In genomic region chr21:42059721-42060120, GRCh38 we compare ENCODE assay signal across 34 cellular contexts. TPM values are rescaled to one million over a fixed set of nuclear protein-coding genes. Genes with fewer than 3 reads are reported as not detected.
DNase-seq lines count a peak whose midpoint lies in the region; ATAC-seq, FAIRE-seq and TF ChIP-seq lines count a peak whose summit lies in the region.
"Had no signal": no experiment of that assay in that cellular context is flagged by ENCODE, and none has a peak within 500 bp of the region (broad histone marks: within the 10 kb centered on the region; RNA-seq: fewer than 3 reads in every experiment).

No MANE protein-coding gene starts in this region.

- H3K4me2 ChIP-seq in H1 (ENCODE audit: insufficient read depth in 1 of 2, low read depth in 2 of 2, low read length in 2 of 2) = no peak overlapping the region
- H3K4me2 ChIP-seq: KMS-11, PC-9 had no signal

- no peaks in the 10 kb centered on the region for H3K79me2 ChIP-seq in H1 (ENCODE audit: control insufficient read depth in 1 of 2, insufficient read depth in 2 of 2, low read length in 2 of 2)

- H3K18ac ChIP-seq in H1 (ENCODE audit: extremely low read depth, low read length) = no peak overlapping the region

- POLR2A ChIA-PET in activated CD4-positive, alpha-beta memory T cell treated with anti-CD3 and anti-CD28 coated beads for 36 hours (lab: Charles Lee) = no interaction called here
- POLR2A ChIA-PET in activated CD4-positive, alpha-beta memory T cell treated with anti-CD3 and anti-CD28 coated beads, Interleukin-2, amount 10 ng/mL, durations not matched to agents 7 days and 5 days (lab: Charles Lee) = interaction anchor here (5.0 kb wide), 1 partner anchor 50 kb away, joined by 28 read pairs; the partner anchor contains the start of gene ZBTB21
- POLR2A ChIA-PET in Caco-2 (lab: Charles Lee) = no interaction called here
- POLR2A ChIA-PET in H1 (lab: Charles Lee; ENCODE audit: partially characterized antibody) = no interaction called here

- no peak overlapping the region for H3K23ac ChIP-seq in H1 (ENCODE audit: insufficient read length)

- no peak for TF ChIP-seq POLR2A in H1 (IDR thresholded peaks at IDR 0.05; ENCODE audit: control extremely low read depth in 1 of 2, low read depth in 2 of 2, low read length in 2 of 2)

- H3K27ac Mint-ChIP-seq in activated CD4-positive, alpha-beta memory T cell treated with anti-CD3 and anti-CD28 coated beads for 36 hours = peak overlapping the region; percentile 18
- no peak overlapping the region for H3K27ac Mint-ChIP-seq in activated CD4-positive, alpha-beta memory T cell treated with anti-CD3 and anti-CD28 coated beads, Interleukin-2, amount 10 ng/mL, durations not matched to agents 7 days and 5 days
- H3K27ac Mint-ChIP-seq in Caco-2 (ENCODE audit: unreplicated experiment) (peak overlapping the region; percentile 51), progenitor cell of endocrine pancreas (peak overlapping the region; percentile 47)
- H3K27ac Mint-ChIP-seq in stimulated activated naive CD8-positive, alpha-beta T cell treated with anti-CD3 and anti-CD28 coated beads, Interleukin-15, amount 100 ng/mL, for 72 hours = no peak overlapping the region
- H3K27ac Mint-ChIP-seq: memory B cell had no signal

- no peak overlapping the region for H3K4ac ChIP-seq in H1 (replicated peaks; ENCODE audit: insufficient read length, low read depth, low read length)

- H2BK20ac ChIP-seq in H1 (ENCODE audit: low read length) = 0 out of 2 replicates have a peak overlapping the region, but pooled peaks have one; percentile 61

- no peaks in the 10 kb centered on the region for H3K36me3 Mint-ChIP-seq in activated CD4-positive, alpha-beta memory T cell treated with anti-CD3 and anti-CD28 coated beads for 36 hours
- no peaks in the 10 kb centered on the region for H3K36me3 Mint-ChIP-seq in activated CD4-positive, alpha-beta memory T cell treated with anti-CD3 and anti-CD28 coated beads, Interleukin-2, amount 10 ng/mL, durations not matched to agents 7 days and 5 days (ENCODE audit: low read depth)
- H3K36me3 Mint-ChIP-seq in Caco-2 (ENCODE audit: insufficient read depth, unreplicated experiment) (peaks cover 9% of the 10 kb centered on the region), progenitor cell of endocrine pancreas (ENCODE audit: insufficient read depth) (peaks cover 2% of the 10 kb centered on the region)
- H3K36me3 Mint-ChIP-seq: memory B cell had no signal

- H3K27ac ChIP-seq in H1 (ENCODE audit: low read depth, low read length) = no peak overlapping the region
- H3K27ac ChIP-seq: HL-60, KMS-11, left lung, neutrophil, PC-9, sigmoid colon had no signal

- no peak for DNase-seq in activated CD4-positive, alpha-beta memory T cell treated with anti-CD3 and anti-CD28 coated beads for 36 hours
- no peak for DNase-seq in activated CD4-positive, alpha-beta memory T cell treated with anti-CD3 and anti-CD28 coated beads, Interleukin-2, amount 10 ng/mL, durations not matched to agents 7 days and 5 days
- DNase-seq in Caco-2 = no peak
- DNase-seq in H1 (ENCODE audit: low read depth in 1 of 2, low spot score in 2 of 2) = no peak
- DNase-seq in progenitor cell of endocrine pancreas (ENCODE audit: low spot score, unreplicated experiment) = no peak
- DNase-seq in NCI-H69 (lab: John Stamatoyannopoulos, UW) = no peak
- DNase-seq in stimulated activated naive CD8-positive, alpha-beta T cell treated with anti-CD3 and anti-CD28 coated beads, Interleukin-15, amount 100 ng/mL, for 72 hours = no peak
- DNase-seq: 8988T; activated gamma-delta T cell treated with Interleukin-2 at 50 U/mL for 16 hours; activated T-cell treated with anti-CD3 and anti-CD28 coated beads, Interleukin-2, amount 50 U/mL, for 4 hours; central memory CD4-positive, alpha-beta T cell; dermis blood vessel endothelial cell; DMS153; glutamatergic neuron; left lung; NCI-H1417 treated with DMSO at 0.1 percent for 48 hours; NCI-H2081; NCI-H526; PC-9; sigmoid colon; stimulated activated CD4-positive, alpha-beta T cell treated with anti-CD3 and anti-CD28 coated beads, Interleukin-4, amount 100 ng/mL, for 4 hours; T-helper 17 cell; trophoblast cell had no signal

- no TSS peak for BruUV-seq in Caco-2 (replicated peaks; lab: Mats Ljungman, UMichigan)

- H3K79me1 ChIP-seq in H1 (ENCODE audit: low read depth, low read length) = no peaks in the 10 kb centered on the region

- TF ChIP-seq RAD21 in H1 (IDR thresholded peaks at IDR 0.05 in 1 of 2, conservative IDR thresholded peaks at IDR 0.05 in 1 of 2; ENCODE audit: low read depth in 2 of 2, low read length in 2 of 2) = no peak

- no peaks in the 10 kb centered on the region for H3K27me3 ChIP-seq in Caco-2 (replicated peaks; ENCODE audit: control insufficient read depth, insufficient read depth, low read length)
- peaks cover 0 to 2% (median 0%) of the 10 kb centered on the region in 4 experiments; a peak in 1 of 7 replicates for H3K27me3 ChIP-seq in H1 (replicated peaks in 1 of 4; ENCODE audit: control insufficient read depth in 3 of 4, extremely low read depth in 1 of 4, insufficient read depth in 3 of 4, low read length in 3 of 4)
- H3K27me3 ChIP-seq: sigmoid colon had no signal

- H4K91ac ChIP-seq in H1 (replicated peaks; ENCODE audit: insufficient read length, low read length) = no peak overlapping the region

- H2AK5ac ChIP-seq in H1 (ENCODE audit: low read depth, low read length) = no peak overlapping the region

- H3K23me2 ChIP-seq in H1 (ENCODE audit: low read depth, low read length) = no peaks in the 10 kb centered on the region

- H3K4me3 ChIP-seq in Caco-2 (ENCODE audit: low read depth, low read length) = no peak overlapping the region
- H3K4me3 ChIP-seq in H1 (ENCODE audit: extremely low read depth in 1 of 4, insufficient read depth in 2 of 4, low read depth in 3 of 4, low read length in 4 of 4) = no peak overlapping the region
- H3K4me3 ChIP-seq: left lung, PC-9, prostate gland, sigmoid colon had no signal

- peaks cover 52% of the 10 kb centered on the region for H3K4me1 ChIP-seq in Caco-2
- H3K4me1 ChIP-seq in H1 (replicated peaks in 1 of 4; ENCODE audit: control insufficient read depth in 3 of 4, insufficient read depth in 4 of 4, low read length in 3 of 4) = peaks cover 0 to 24% (median 15%) of the 10 kb centered on the region in 4 experiments; a peak in 5 of 7 replicates

- no peak overlapping the region for H2BK120ac ChIP-seq in H1 (replicated peaks; ENCODE audit: low read depth, low read length)

- H3K4me3 Mint-ChIP-seq in activated CD4-positive, alpha-beta memory T cell treated with anti-CD3 and anti-CD28 coated beads for 36 hours = no peak overlapping the region
- no peak overlapping the region for H3K4me3 Mint-ChIP-seq in activated CD4-positive, alpha-beta memory T cell treated with anti-CD3 and anti-CD28 coated beads, Interleukin-2, amount 10 ng/mL, durations not matched to agents 7 days and 5 days
- H3K4me3 Mint-ChIP-seq in Caco-2 (ENCODE audit: unreplicated experiment) = no peak overlapping the region
- no peak overlapping the region for H3K4me3 Mint-ChIP-seq in progenitor cell of endocrine pancreas (ENCODE audit: low read depth)
- H3K4me3 Mint-ChIP-seq in stimulated activated naive CD8-positive, alpha-beta T cell treated with anti-CD3 and anti-CD28 coated beads, Interleukin-15, amount 100 ng/mL, for 72 hours = no peak overlapping the region
- H3K4me3 Mint-ChIP-seq: activated T-cell treated with anti-CD3 and anti-CD28 coated beads, Interleukin-2, amount 50 U/mL, for 4 hours; memory B cell; T-helper 17 cell had no signal

- H4K5ac ChIP-seq in H1 (ENCODE audit: insufficient read length, low read depth, low read length) = no peak overlapping the region

- no peak overlapping the region for H2BK15ac ChIP-seq in H1 (ENCODE audit: low read length)

- no peak for ATAC-seq in HG03469 (IDR thresholded peaks at IDR 0.05; ENCODE audit: unreplicated experiment)
- ATAC-seq in stimulated activated naive CD8-positive, alpha-beta T cell treated with anti-CD3 and anti-CD28 coated beads, Interleukin-15, amount 100 ng/mL, for 72 hours = no peak
- ATAC-seq: activated T-cell treated with anti-CD3 and anti-CD28 coated beads, Interleukin-2, amount 50 U/mL, for 4 hours; esophagus mucosa; left lung; SK-N-SH treated with all-trans-retinoic acid at 6 μM for 48 hours; T-helper 17 cell had no signal

- no peaks in the 10 kb centered on the region for H3K36me3 ChIP-seq in Caco-2 (ENCODE audit: control insufficient read depth, insufficient read depth, low read length)
- no peaks in the 10 kb centered on the region for H3K36me3 ChIP-seq in H1 (ENCODE audit: control insufficient read depth in 2 of 4, insufficient read depth in 4 of 4, low read length in 3 of 4)
- H3K36me3 ChIP-seq: left lung, neutrophil, prostate gland, sigmoid colon had no signal

- H2BK12ac ChIP-seq in H1 (ENCODE audit: low read depth, low read length) = 0 out of 2 replicates have a peak overlapping the region, but pooled peaks have one; percentile 17

- H3K9me3 Mint-ChIP-seq in activated CD4-positive, alpha-beta memory T cell treated with anti-CD3 and anti-CD28 coated beads for 36 hours = no peaks in the 10 kb centered on the region
- no peaks in the 10 kb centered on the region for H3K9me3 Mint-ChIP-seq in activated CD4-positive, alpha-beta memory T cell treated with anti-CD3 and anti-CD28 coated beads, Interleukin-2, amount 10 ng/mL, durations not matched to agents 7 days and 5 days
- H3K9me3 Mint-ChIP-seq in Caco-2 (ENCODE audit: unreplicated experiment) = no peaks in the 10 kb centered on the region
- no peaks in the 10 kb centered on the region for H3K9me3 Mint-ChIP-seq in progenitor cell of endocrine pancreas (ENCODE audit: low read depth)
- no peaks in the 10 kb centered on the region for H3K9me3 Mint-ChIP-seq in stimulated activated naive CD8-positive, alpha-beta T cell treated with anti-CD3 and anti-CD28 coated beads, Interleukin-15, amount 100 ng/mL, for 72 hours
- H3K9me3 Mint-ChIP-seq: activated T-cell treated with anti-CD3 and anti-CD28 coated beads, Interleukin-2, amount 50 U/mL, for 4 hours; memory B cell had no signal

- H2AFZ ChIP-seq in H1 (ENCODE audit: low read length) = no peak overlapping the region
- H2AFZ ChIP-seq: PC-9 had no signal

- H3K9ac ChIP-seq in H1 (replicated peaks in 1 of 4; ENCODE audit: extremely low read depth in 1 of 4, low read depth in 3 of 4, low read length in 3 of 4) = no peak overlapping the region
- H3K9ac ChIP-seq: KMS-11 had no signal

- intact Hi-C loops in activated CD4-positive, alpha-beta memory T cell treated with anti-CD3 and anti-CD28 coated beads for 36 hours (cut with micrococcal nuclease) = loop anchor here (5.0 kb wide), 1 partner anchor 178 kb away; no protein-coding TSS in a partner anchor
- intact Hi-C loops in Caco-2 (cut with micrococcal nuclease; ENCODE audit: unreplicated experiment) = no loop called here

- H3K9me3 ChIP-seq in Caco-2 (no peaks in the 10 kb centered on the region), H1 (ENCODE audit: insufficient read depth in 2 of 2, low read depth in 1 of 2, low read length in 1 of 2) (no peaks in the 10 kb centered on the region)
- H3K9me3 ChIP-seq: left lung, neutrophil, prostate gland, sigmoid colon had no signal

- TF ChIP-seq CTCF in Caco-2 (IDR thresholded peaks at IDR 0.05; ENCODE audit: insufficient read depth in 1 of 2, low read depth in 1 of 2, low read length in 1 of 2, severe bottlenecking in 1 of 2, unreplicated experiment in 1 of 2) = no peak
- no peak for TF ChIP-seq CTCF in H1 (IDR thresholded peaks at IDR 0.05; ENCODE audit: control extremely low read depth in 1 of 3, insufficient read depth in 1 of 3, low read depth in 1 of 3, low read length in 3 of 3)
- TF ChIP-seq CTCF in progenitor cell of endocrine pancreas (IDR thresholded peaks at IDR 0.05; ENCODE audit: unreplicated experiment) = no peak

- no peak overlapping the region for H2BK5ac ChIP-seq in H1 (ENCODE audit: low read depth, low read length)

- H3K4me1 Mint-ChIP-seq in activated CD4-positive, alpha-beta memory T cell treated with anti-CD3 and anti-CD28 coated beads for 36 hours (ENCODE audit: low read depth) = peaks cover 38% of the 10 kb centered on the region
- H3K4me1 Mint-ChIP-seq in activated CD4-positive, alpha-beta memory T cell treated with anti-CD3 and anti-CD28 coated beads, Interleukin-2, amount 10 ng/mL, durations not matched to agents 7 days and 5 days = peaks cover 41% of the 10 kb centered on the region
- H3K4me1 Mint-ChIP-seq in Caco-2 (ENCODE audit: low read depth, unreplicated experiment) (peaks cover 27% of the 10 kb centered on the region), progenitor cell of endocrine pancreas (ENCODE audit: low read depth) (peaks cover 55% of the 10 kb centered on the region)
- peaks cover 62% of the 10 kb centered on the region for H3K4me1 Mint-ChIP-seq in stimulated activated naive CD8-positive, alpha-beta T cell treated with anti-CD3 and anti-CD28 coated beads, Interleukin-15, amount 100 ng/mL, for 72 hours

- no peak for TF ChIP-seq EP300 in H1 (IDR thresholded peaks at IDR 0.05; ENCODE audit: borderline replicate concordance in 1 of 2, low read depth in 2 of 2, low read length in 2 of 2)

- no peaks in the 10 kb centered on the region for H3K27me3 Mint-ChIP-seq in activated CD4-positive, alpha-beta memory T cell treated with anti-CD3 and anti-CD28 coated beads for 36 hours
- H3K27me3 Mint-ChIP-seq in activated CD4-positive, alpha-beta memory T cell treated with anti-CD3 and anti-CD28 coated beads, Interleukin-2, amount 10 ng/mL, durations not matched to agents 7 days and 5 days = peaks cover 6% of the 10 kb centered on the region
- H3K27me3 Mint-ChIP-seq in Caco-2 (ENCODE audit: insufficient read depth, unreplicated experiment) = no peaks in the 10 kb centered on the region
- H3K27me3 Mint-ChIP-seq in progenitor cell of endocrine pancreas = no peaks in the 10 kb centered on the region
- no peaks in the 10 kb centered on the region for H3K27me3 Mint-ChIP-seq in stimulated activated naive CD8-positive, alpha-beta T cell treated with anti-CD3 and anti-CD28 coated beads, Interleukin-15, amount 100 ng/mL, for 72 hours
- H3K27me3 Mint-ChIP-seq: memory B cell, T-helper 17 cell had no signal

- H3K56ac ChIP-seq in H1 (replicated peaks; ENCODE audit: insufficient read length, low read depth, low read length) = no peak overlapping the region

- no peak for FAIRE-seq in H1 (lab: Jason Lieb, UNC)
- FAIRE-seq: H54 had no signal

- no peak overlapping the region for H4K8ac ChIP-seq in H1 (ENCODE audit: extremely low read depth, insufficient read depth, low read length)

- CTCF ChIA-PET in activated CD4-positive, alpha-beta memory T cell treated with anti-CD3 and anti-CD28 coated beads for 36 hours (lab: Charles Lee) = no interaction called here
- CTCF ChIA-PET in activated CD4-positive, alpha-beta memory T cell treated with anti-CD3 and anti-CD28 coated beads, Interleukin-2, amount 10 ng/mL, durations not matched to agents 7 days and 5 days (lab: Charles Lee) = no interaction called here
- CTCF ChIA-PET in Caco-2 (lab: Charles Lee) = no interaction called here
- CTCF ChIA-PET in H1 (lab: Charles Lee; ENCODE audit: partially characterized antibody) = interaction anchor here (0.5 to 1.3 kb wide), 2 partner anchors 57 to 242 kb away, joined by 3 read pairs; no protein-coding TSS in a partner anchor

- H4K20me1 ChIP-seq in H1 (replicated peaks in 1 of 2; ENCODE audit: control insufficient read depth in 1 of 2, insufficient read depth in 2 of 2, low read length in 2 of 2) = no peaks in the 10 kb centered on the region

- no peak overlapping the region for H3K14ac ChIP-seq in H1 (ENCODE audit: insufficient read length)

- 91% methylated on average over 9 of the region's 10 CpGs; no CpG with 5 or more reads in 1 of the 2 experiments for WGBS in H1 (ENCODE audit: extremely low coverage in 1 of 2, insufficient coverage in 1 of 2, insufficient read length in 1 of 2, insufficient replicate concordance in 2 of 2, low coverage in 1 of 2, low lambda C conversion rate in 2 of 2, missing lambda C conversion rate in 1 of 2), 2 experiments

RNA-seq across cellular contexts. Expression of gene UMODL1, which starts 11.4 kb away (rescaled TPM):
- not detected for total RNA-seq in activated CD4-positive, alpha-beta memory T cell treated with anti-CD3 and anti-CD28 coated beads for 36 hours
- under 1 TPM; 0.05 to 0.10 TPM for total RNA-seq in activated CD4-positive, alpha-beta memory T cell treated with anti-CD3 and anti-CD28 coated beads, Interleukin-2, amount 10 ng/mL, durations not matched to agents 7 days and 5 days
- 0.20 and 0.21 TPM in 2 replicates for total RNA-seq in Caco-2 (2022)
- not detected in 2 replicates for total RNA-seq in H1 (2021; fragmentation: NEBNext Ultra II Directional; extraction: Animal tissue kit (Norgen Biotek cat#: 25700))
- 0.02 TPM in 1 of 2 replicates, not detected in the other for polyA plus RNA-seq in H1 (2011; rRNA removed)
- polyA plus RNA-seq in H1 (2011; cell fraction: cytosol; rRNA removed) = not detected
- not detected for polyA plus RNA-seq in H1 (2011; cell fraction: nucleus; rRNA removed)
- polyA plus RNA-seq in H1 (2012, experiment 1 of 2) = not detected in 4 replicates
- not detected for polyA plus RNA-seq in H1 (2012, experiment 2 of 2)
- polyA plus RNA-seq in H1 (2013, experiment 1 of 2) = not detected
- not detected for polyA plus RNA-seq in H1 (2013, experiment 2 of 2)
- polyA minus RNA-seq in H1 (2011; rRNA and poly(A)+ RNA removed) = not detected in 2 replicates
- not detected for polyA minus RNA-seq in H1 (2011; cell fraction: cytosol; rRNA and poly(A)+ RNA removed)
- polyA minus RNA-seq in H1 (2011; cell fraction: nucleus; rRNA and poly(A)+ RNA removed) = not detected
- total RNA-seq in progenitor cell of endocrine pancreas = 0.19 TPM in 1 of 2 replicates, not detected in the other
- total RNA-seq: activated T-cell treated with anti-CD3 and anti-CD28 coated beads, Interleukin-2, amount 50 U/mL, for 4 hours; dermis blood vessel endothelial cell; fibroblast of villous mesenchyme; PC-9; sigmoid colon had no signal
- polyA plus RNA-seq: adipose tissue had no signal

RNA-seq across cellular contexts. Expression of gene ZBTB21, which starts 49.6 kb away (rescaled TPM):
- 10 to 100 TPM; 23.6 to 24.1 TPM for total RNA-seq in activated CD4-positive, alpha-beta memory T cell treated with anti-CD3 and anti-CD28 coated beads for 36 hours
- 10 to 100 TPM; 18.0 to 18.4 TPM for total RNA-seq in activated CD4-positive, alpha-beta memory T cell treated with anti-CD3 and anti-CD28 coated beads, Interleukin-2, amount 10 ng/mL, durations not matched to agents 7 days and 5 days
- 21.4 and 23.3 TPM in 2 replicates for total RNA-seq in Caco-2 (2022)
- total RNA-seq in H1 (2021; fragmentation: NEBNext Ultra II Directional; extraction: Animal tissue kit (Norgen Biotek cat#: 25700)) = 16.2 and 17.8 TPM in 2 replicates
- polyA plus RNA-seq in H1 (2011; rRNA removed) = 3.9 and 4.0 TPM in 2 replicates
- 3.8 TPM for polyA plus RNA-seq in H1 (2011; cell fraction: cytosol; rRNA removed)
- polyA plus RNA-seq in H1 (2011; cell fraction: nucleus; rRNA removed) = 8.8 TPM
- 5.4 to 8.5 TPM (median 6.6 TPM) in 4 replicates for polyA plus RNA-seq in H1 (2012, experiment 1 of 2)
- polyA plus RNA-seq in H1 (2012, experiment 2 of 2) = 0.37 TPM
- polyA plus RNA-seq in H1 (2013, experiment 1 of 2) = 7.4 TPM
- 7.1 TPM for polyA plus RNA-seq in H1 (2013, experiment 2 of 2)
- 16.0 and 24.5 TPM in 2 replicates for polyA minus RNA-seq in H1 (2011; rRNA and poly(A)+ RNA removed)
- polyA minus RNA-seq in H1 (2011; cell fraction: cytosol; rRNA and poly(A)+ RNA removed) = 12.4 TPM
- 24.6 TPM for polyA minus RNA-seq in H1 (2011; cell fraction: nucleus; rRNA and poly(A)+ RNA removed)
- total RNA-seq in progenitor cell of endocrine pancreas = 15.7 and 18.6 TPM in 2 replicates

Comparison
In these comparisons a context has a peak if more than half of its experiments do, and no peak if none do; other contexts are left out.
1. H3K27ac Mint-ChIP-seq: peak in activated CD4-positive, alpha-beta memory T cell treated with anti-CD3 and anti-CD28 coated beads for 36 hours (single experiment), Caco-2 (single experiment) and progenitor cell of endocrine pancreas (single experiment); none in activated CD4-positive, alpha-beta memory T cell treated with anti-CD3 and anti-CD28 coated beads, Interleukin-2, amount 10 ng/mL, durations not matched to agents 7 days and 5 days (single experiment) and stimulated activated naive CD8-positive, alpha-beta T cell treated with anti-CD3 and anti-CD28 coated beads, Interleukin-15, amount 100 ng/mL, for 72 hours (0 of 2).